20 cellular contexts compared by ENCODE assay signal in the genomic region with DNA sequence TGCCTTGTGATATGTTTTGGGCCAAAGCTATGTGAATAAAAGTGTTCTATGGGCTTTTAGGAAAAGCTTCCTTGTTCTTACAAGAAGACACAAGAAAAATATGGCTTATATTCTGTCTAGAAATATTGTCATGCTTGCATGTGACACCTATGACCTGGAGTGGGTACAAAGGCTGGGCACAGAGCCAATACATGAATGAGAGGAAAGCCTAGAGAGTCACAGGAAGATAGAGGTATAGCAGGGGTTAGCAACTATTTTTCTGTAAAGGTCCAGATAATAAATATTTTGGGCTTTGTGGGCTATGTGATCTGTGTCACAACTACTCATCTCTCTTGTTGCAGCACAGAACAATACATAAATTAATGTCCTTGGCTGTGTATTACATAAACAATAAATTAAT.
"Had no signal": no experiment of that assay in that cellular context is flagged by ENCODE, and none has a peak within 500 bp of the region (broad histone marks: within the 10 kb centered on the region; RNA-seq: fewer than 3 reads in every experiment).

No MANE protein-coding gene starts in this region.

- H3K4me3 Mint-ChIP-seq: activated naive CD4-positive, alpha-beta T cell treated with anti-CD3 and anti-CD28 coated beads, Interleukin-2, amount 10 ng/mL, durations not matched to agents 7 days and 5 days; central memory CD8-positive, alpha-beta T cell; neural crest cell; stimulated activated naive CD8-positive, alpha-beta T cell treated with anti-CD3 and anti-CD28 coated beads, Interleukin-15, amount 100 ng/mL, for 72 hours had no signal

- H3K27me3 Mint-ChIP-seq: activated naive CD4-positive, alpha-beta T cell treated with anti-CD3 and anti-CD28 coated beads, Interleukin-2, amount 10 ng/mL, durations not matched to agents 7 days and 5 days; central memory CD8-positive, alpha-beta T cell; progenitor cell of endocrine pancreas; stimulated activated naive CD8-positive, alpha-beta T cell treated with anti-CD3 and anti-CD28 coated beads, Interleukin-15, amount 100 ng/mL, for 72 hours had no signal

- ATAC-seq: activated CD4-positive, CD25-positive, alpha-beta regulatory T cell treated with anti-CD3 and anti-CD28 coated beads, Interleukin-2, amount 50 U/mL, for 24 hours; gastroesophageal sphincter; heart left ventricle; left lung; stimulated activated naive CD8-positive, alpha-beta T cell treated with anti-CD3 and anti-CD28 coated beads, Interleukin-15, amount 100 ng/mL, for 72 hours had no signal

- H3K4me1 Mint-ChIP-seq: activated naive CD4-positive, alpha-beta T cell treated with anti-CD3 and anti-CD28 coated beads, Interleukin-2, amount 10 ng/mL, durations not matched to agents 7 days and 5 days; stimulated activated naive CD8-positive, alpha-beta T cell treated with anti-CD3 and anti-CD28 coated beads, Interleukin-15, amount 100 ng/mL, for 72 hours had no signal

- H3K9me3 Mint-ChIP-seq: activated naive CD4-positive, alpha-beta T cell treated with anti-CD3 and anti-CD28 coated beads, Interleukin-2, amount 10 ng/mL, durations not matched to agents 7 days and 5 days; central memory CD8-positive, alpha-beta T cell; stimulated activated naive CD8-positive, alpha-beta T cell treated with anti-CD3 and anti-CD28 coated beads, Interleukin-15, amount 100 ng/mL, for 72 hours had no signal

- H3K27ac Mint-ChIP-seq: activated naive CD4-positive, alpha-beta T cell treated with anti-CD3 and anti-CD28 coated beads, Interleukin-2, amount 10 ng/mL, durations not matched to agents 7 days and 5 days; progenitor cell of endocrine pancreas; stimulated activated naive CD8-positive, alpha-beta T cell treated with anti-CD3 and anti-CD28 coated beads, Interleukin-15, amount 100 ng/mL, for 72 hours had no signal

- DNase-seq: activated CD4-positive, alpha-beta T cell treated with anti-CD3 and anti-CD28 coated beads, Interleukin-2, amount 50 U/mL, for 1 hour; activated CD8-positive, alpha-beta memory T cell treated with anti-CD3 and anti-CD28 coated beads, Interleukin-2, amount 50 U/mL, for 4 hours; activated effector memory CD4-positive, alpha-beta T cell treated with Interleukin-2 at 50 U/mL for 16 hours; activated naive CD4-positive, alpha-beta T cell treated with anti-CD3 and anti-CD28 coated beads, Interleukin-2, amount 10 ng/mL, durations not matched to agents 7 days and 5 days; activated T-cell treated with anti-CD3 and anti-CD28 coated beads, Interleukin-2, amount 50 U/mL, for 48 hours; aorta; brain microvascular endothelial cell; colonic mucosa; effector CD4-positive, alpha-beta T cell; heart left ventricle; left lung; stimulated activated CD4-positive, alpha-beta T cell treated with anti-CD3 and anti-CD28 coated beads, Interleukin-2, amount 100 ng/mL, for 48 hours; stimulated activated naive CD8-positive, alpha-beta T cell treated with anti-CD3 and anti-CD28 coated beads, Interleukin-15, amount 100 ng/mL, for 72 hours; T1000; trophoblast cell had no signal

- H3K36me3 Mint-ChIP-seq: activated naive CD4-positive, alpha-beta T cell treated with anti-CD3 and anti-CD28 coated beads, Interleukin-2, amount 10 ng/mL, durations not matched to agents 7 days and 5 days had no signal
